8 cellular contexts compared by ENCODE assay signal in the genomic region with DNA sequence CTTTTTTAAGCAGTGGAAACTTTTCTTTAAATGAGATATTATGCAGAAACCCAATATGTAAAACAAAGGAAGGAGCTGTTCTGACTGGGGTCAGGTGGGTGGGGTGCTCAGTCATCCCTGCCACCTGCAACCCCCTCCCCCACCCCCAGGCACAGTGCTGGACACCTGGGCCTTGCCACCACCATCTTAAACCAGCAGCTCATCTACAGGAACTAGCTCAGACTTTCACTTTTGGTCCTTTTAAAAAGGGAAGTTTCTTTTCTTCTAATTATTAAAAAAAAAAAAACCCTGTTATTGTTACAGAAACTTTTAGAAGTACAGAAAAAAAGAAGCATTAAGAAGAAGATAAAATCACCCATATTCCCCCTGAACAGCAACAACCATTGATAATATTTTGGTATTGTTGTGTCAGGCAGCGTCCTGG. TPM values are rescaled to one million over a fixed set of nuclear protein-coding genes. Genes with fewer than 3 reads are reported as not detected.
DNase-seq lines count a peak whose midpoint lies in the region; ATAC-seq, FAIRE-seq and TF ChIP-seq lines count a peak whose summit lies in the region.

No MANE protein-coding gene starts in this region.

- no peaks in the 10 kb centered on the region for H3K9me3 Mint-ChIP-seq in CD14-positive monocyte

- intact Hi-C loops in CD14-positive monocyte (cut with micrococcal nuclease): no loop called here

- FAIRE-seq in HTR-8/SVneo (lab: Jason Lieb, UNC): peak; percentile 38

- peak overlapping the region in 1 of 2 donors; percentile 40 for H3K4me3 Mint-ChIP-seq in CD14-positive monocyte

- peaks cover 23% of the 10 kb centered on the region for H3K4me1 Mint-ChIP-seq in CD14-positive monocyte

- peak overlapping the region; percentile 59 to 93 (median 86) for H3K27ac Mint-ChIP-seq in CD14-positive monocyte

- DNase-seq in CD14-positive monocyte (ENCODE audit: low spot score) (no peak), HTR-8/SVneo (ENCODE audit: insufficient read length, low spot score) (no peak), activated T-cell treated with anti-CD3 and anti-CD28 coated beads for 4 hours (peak; percentile 57), DMS114 treated with DMSO at 0.1 percent for 48 hours (lab: John Stamatoyannopoulos, UW; ENCODE audit: unreplicated experiment) (no peak), NCI-H69 (lab: John Stamatoyannopoulos, UW) (no peak), 8988T (no peak)
- peak; percentile 77 to 80 for DNase-seq in stimulated activated CD4-positive, alpha-beta T cell treated with anti-CD3 and anti-CD28 coated beads, Interleukin-4, amount 100 ng/mL, for 48 hours (ENCODE audit: low read depth in 2 of 2)

- peaks cover 0 to 22% of the 10 kb centered on the region in 2 donors for H3K36me3 Mint-ChIP-seq in CD14-positive monocyte

- TF ChIP-seq CTCF in CD14-positive monocyte (IDR thresholded peaks at IDR 0.05): no peak

- peaks cover 0 to 1% (median 1%) of the 10 kb centered on the region in 3 donors for H3K27me3 Mint-ChIP-seq in CD14-positive monocyte (ENCODE audit: low read depth in 3 of 3)

- ATAC-seq in GM21390 (IDR thresholded peaks at IDR 0.05; ENCODE audit: unreplicated experiment): peak; percentile 84

RNA-seq across cellular contexts. Expression of a gene that starts 37.1 kb away (rescaled TPM):
- 1 to 10 TPM; 1.1 to 1.4 TPM for polyA plus RNA-seq in CD14-positive monocyte

Comparison
In these comparisons a context has a peak if more than half of its experiments do, and no peak if none do; other contexts are left out.
1. DNase-seq: peak in activated T-cell treated with anti-CD3 and anti-CD28 coated beads for 4 hours (single experiment) and stimulated activated CD4-positive, alpha-beta T cell treated with anti-CD3 and anti-CD28 coated beads, Interleukin-4, amount 100 ng/mL, for 48 hours (2 of 2); none in CD14-positive monocyte (single experiment), HTR-8/SVneo (single experiment), DMS114 treated with DMSO at 0.1 percent for 48 hours (single experiment), NCI-H69 (single experiment) and 8988T (single experiment).